Comparison of ENCODE assay signal across 11 cellular contexts in the genomic region with DNA sequence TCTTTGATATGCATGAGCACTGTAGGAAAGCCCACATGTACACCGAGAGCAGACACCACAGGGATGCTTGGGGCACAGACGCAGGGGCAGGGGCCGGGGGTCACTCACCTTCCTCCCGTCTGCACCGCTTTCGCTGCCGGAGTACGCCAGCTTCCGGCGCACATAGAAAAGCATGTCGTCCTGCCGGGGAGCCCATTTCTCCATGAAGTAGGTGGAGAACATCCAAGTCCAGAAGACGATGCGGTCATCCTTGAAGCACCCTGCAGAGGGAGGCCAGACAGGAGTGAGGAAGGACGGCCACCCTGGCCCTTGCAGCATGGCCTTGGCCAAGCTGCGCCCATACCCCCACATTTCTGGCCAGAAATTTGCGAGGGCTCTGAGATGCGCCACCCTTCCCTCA. TPM values are rescaled to one million over a fixed set of nuclear protein-coding genes. Genes with fewer than 3 reads are reported as not detected.
DNase-seq lines count a peak whose midpoint lies in the region; ATAC-seq and TF ChIP-seq lines count a peak whose summit lies in the region.
"Had no signal": no experiment of that assay in that cellular context is flagged by ENCODE, and none has a peak within 500 bp of the region (broad histone marks: within the 10 kb centered on the region; RNA-seq: fewer than 3 reads in every experiment).

No MANE protein-coding gene starts in this region.

- peak overlapping the region; percentile 74 to 95 for H3K18ac ChIP-seq in mesenchymal stem cell (ENCODE audit: low read depth in 1 of 2, low read length in 2 of 2)

- no peaks in the 10 kb centered on the region for H3K36me3 ChIP-seq in HUES64 (ENCODE audit: insufficient read depth, low read length)
- peaks cover 9 to 14% of the 10 kb centered on the region in 2 experiments for H3K36me3 ChIP-seq in mesenchymal stem cell (ENCODE audit: control insufficient read depth in 1 of 2, insufficient read depth in 2 of 2, low read depth in 1 of 2, low read length in 2 of 2)
- H3K36me3 ChIP-seq in tibial artery, result peaks cover 0 to 9% (median 0%) of the 10 kb centered on the region in 3 donors

- H2BK120ac ChIP-seq in mesenchymal stem cell (ENCODE audit: low read depth, low read length), result peak overlapping the region; percentile 12

- H3K27ac ChIP-seq in HUES64 (ENCODE audit: low read depth, low read length) (no peak overlapping the region), mesenchymal stem cell (ENCODE audit: low read length, poor library complexity, severe bottlenecking) (peak overlapping the region; percentile 77), tibial artery (peak overlapping the region; percentile 63 to 72)

- peaks cover 31% of the 10 kb centered on the region for H3K79me1 ChIP-seq in mesenchymal stem cell (replicated peaks; ENCODE audit: low read length, poor library complexity, severe bottlenecking)

- H2AFZ ChIP-seq in mesenchymal stem cell (ENCODE audit: low read depth, low read length), result no peak overlapping the region

- DNase-seq in choroid plexus epithelial cell (ENCODE audit: low read depth) (no peak), mesenchymal stem cell (no peak), tibial artery (no peak), NCI-H510A treated with DMSO at 0.1 percent for 48 hours (lab: John Stamatoyannopoulos, UW) (no peak), middle frontal gyrus (ENCODE audit: extremely low spot score, low spot score) (no peak), NCI-H1048 (lab: John Stamatoyannopoulos, UW) (no peak)
- DNase-seq: cortex of kidney, KBM-7 had no signal

- no peak overlapping the region for H3K23ac ChIP-seq in mesenchymal stem cell (ENCODE audit: low read length in 2 of 2)

- intact Hi-C loops in tibial artery (cut with DNase I; ENCODE audit: low total_unique reads), result no loop called here

- H3K14ac ChIP-seq in mesenchymal stem cell (ENCODE audit: low read length in 2 of 2), result peak overlapping the region in 1 of 2 experiments; percentile 93

- peak overlapping the region; percentile 70 for H3K4me2 ChIP-seq in mesenchymal stem cell (ENCODE audit: low read length, poor library complexity, severe bottlenecking)

- 84% methylated on average over 18 of the region's 18 CpGs for WGBS in HUES64
- WGBS in mesenchymal stem cell, result 79% methylated on average over 18 of the region's 18 CpGs

- TF ChIP-seq CTCF in choroid plexus epithelial cell (conservative IDR thresholded peaks at IDR 0.05; ENCODE audit: low read depth, low read length), result no peak
- no peak for TF ChIP-seq CTCF in tibial artery (IDR thresholded peaks at IDR 0.05)

- peaks cover 10% of the 10 kb centered on the region; the same call in 1 of the 2 replicates for H3K4me1 ChIP-seq in HUES64 (ENCODE audit: insufficient read depth, low read length)
- H3K4me1 ChIP-seq in mesenchymal stem cell (ENCODE audit: control insufficient read depth, insufficient read depth, low read depth, low read length), result peaks cover 60% of the 10 kb centered on the region
- H3K4me1 ChIP-seq in tibial artery, result peaks cover 10 to 41% (median 37%) of the 10 kb centered on the region in 4 donors

- peak overlapping the region; percentile 15; the same call in 1 of the 2 replicates for H3K4me3 ChIP-seq in HUES64 (ENCODE audit: low read length)
- H3K4me3 ChIP-seq in choroid plexus epithelial cell (ENCODE audit: low read depth, low read length), result peak overlapping the region; percentile 49
- H3K4me3 ChIP-seq in mesenchymal stem cell (ENCODE audit: insufficient read depth in 1 of 2, low read depth in 1 of 2, low read length in 2 of 2), result peak overlapping the region in 1 of 2 experiments; percentile 78
- H3K4me3 ChIP-seq in tibial artery, result peak overlapping the region; percentile 43 to 52

- H3K9ac ChIP-seq in HUES64 (ENCODE audit: low read depth, low read length) (peak overlapping the region; percentile 27; the same call in 1 of the 2 replicates), mesenchymal stem cell (ENCODE audit: low read length) (peak overlapping the region; percentile 90)

- H4K8ac ChIP-seq in mesenchymal stem cell (ENCODE audit: low read length), result peak overlapping the region; percentile 41

- H2AK5ac ChIP-seq in mesenchymal stem cell (ENCODE audit: low read length, severe bottlenecking), result peak overlapping the region; percentile 83

- H2BK15ac ChIP-seq in mesenchymal stem cell (ENCODE audit: low read depth, poor library complexity, severe bottlenecking), result peak overlapping the region; percentile 52

- no peaks in the 10 kb centered on the region for H3K9me3 ChIP-seq in HUES64 (ENCODE audit: insufficient read depth, low read depth, low read length)
- H3K9me3 ChIP-seq in mesenchymal stem cell (ENCODE audit: control insufficient read depth, low read length), result no peaks in the 10 kb centered on the region
- H3K9me3 ChIP-seq in tibial artery, result no peaks in the 10 kb centered on the region

- H2BK5ac ChIP-seq in mesenchymal stem cell (ENCODE audit: low read depth, low read length, poor library complexity, severe bottlenecking), result no peak overlapping the region

- H4K91ac ChIP-seq in mesenchymal stem cell (ENCODE audit: low read length), result peak overlapping the region; percentile 65

- ATAC-seq in HG02588 (IDR thresholded peaks at IDR 0.05; ENCODE audit: unreplicated experiment), result no peak
- ATAC-seq: stimulated activated memory B cell treated with anti-CD40 and anti-IgM and Interleukin-4, amounts not matched to agents 10 μg/mL and 1 μg/mL and 100 μg/mL, for 72 hours had no signal

- H2BK12ac ChIP-seq in mesenchymal stem cell (ENCODE audit: low read length in 2 of 2), result peak overlapping the region; percentile 46 to 95

- H3K27me3 ChIP-seq in HUES64 (ENCODE audit: insufficient read depth, low read length) (no peaks in the 10 kb centered on the region), mesenchymal stem cell (ENCODE audit: control insufficient read depth in 1 of 2, insufficient read depth in 1 of 2, low read length in 2 of 2) (no peaks in the 10 kb centered on the region), tibial artery (no peaks in the 10 kb centered on the region)

- peak overlapping the region; percentile 10 to 79 for H3K4ac ChIP-seq in mesenchymal stem cell (ENCODE audit: low read depth in 1 of 2, low read length in 2 of 2)

RNA-seq across cellular contexts. Expression of a gene that starts 28.8 kb away (rescaled TPM):
- 25.7 TPM for polyA plus RNA-seq in HUES64 (2013, experiment 1 of 2)
- 34.5 TPM for polyA plus RNA-seq in HUES64 (2013, experiment 2 of 2)
- 99.4 TPM for polyA plus RNA-seq in mesenchymal stem cell (2013, experiment 1 of 2)
- 104 TPM for polyA plus RNA-seq in mesenchymal stem cell (2013, experiment 2 of 2)

RNA-seq across cellular contexts. Expression of a gene that starts 48.1 kb away (rescaled TPM):
- 62.6 TPM for polyA plus RNA-seq in HUES64 (2013, experiment 1 of 2)
- 56.7 TPM for polyA plus RNA-seq in HUES64 (2013, experiment 2 of 2)
- polyA plus RNA-seq in mesenchymal stem cell (2013, experiment 1 of 2), result 31.3 TPM
- 31.6 TPM for polyA plus RNA-seq in mesenchymal stem cell (2013, experiment 2 of 2)
